In the genomic region with DNA sequence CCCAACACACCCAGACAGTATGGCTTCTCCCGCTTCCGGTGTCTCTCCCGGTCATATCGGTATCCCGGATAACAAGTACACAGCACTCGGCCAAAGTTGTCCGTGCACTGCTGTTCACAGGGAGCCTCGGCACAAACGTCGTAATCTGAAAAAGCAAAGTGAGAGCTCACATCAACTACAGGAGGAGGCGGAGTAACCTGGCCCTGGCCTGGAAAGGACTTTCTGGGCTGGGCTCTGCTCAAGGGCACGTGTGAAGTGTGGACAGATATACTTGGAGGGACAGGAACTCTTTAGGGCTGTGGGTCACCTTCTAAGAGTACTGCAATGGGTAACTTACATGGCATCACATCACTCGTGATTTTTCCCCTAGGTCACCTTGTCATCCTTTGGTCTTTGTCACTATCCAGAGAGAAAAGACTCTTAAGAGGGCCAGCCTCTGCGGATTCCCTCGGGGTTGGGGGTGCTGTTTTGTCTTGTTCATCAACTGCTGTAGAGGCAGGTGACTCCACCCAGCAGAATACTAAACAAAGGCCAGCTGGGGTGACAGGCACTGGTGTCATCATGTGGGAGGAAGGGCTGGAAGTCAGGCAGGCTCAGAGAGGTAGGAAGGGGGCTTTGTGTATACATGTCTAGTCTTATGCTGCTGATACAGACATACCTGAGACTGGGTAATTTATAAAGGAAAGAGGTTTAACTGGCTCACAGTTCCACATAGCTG, we compare ENCODE assay signal across 21 cellular contexts.
A peak's percentile ranks its signal among the peaks of the same experiment; 100 is the strongest.
DNase-seq lines count a peak whose midpoint lies in the region; ATAC-seq, FAIRE-seq and TF ChIP-seq lines count a peak whose summit lies in the region.
"Had no signal": no experiment of that assay in that cellular context is flagged by ENCODE, and none has a peak within 500 bp of the region (broad histone marks: within the 10 kb centered on the region; RNA-seq: fewer than 3 reads in every experiment).

No MANE protein-coding gene starts in this region.

- H3K36me3 ChIP-seq in bronchial epithelial cell (ENCODE audit: control insufficient read depth, insufficient read depth, low read length) (no peaks in the 10 kb centered on the region), heart right ventricle (no peaks in the 10 kb centered on the region), left lung (no peaks in the 10 kb centered on the region)
- H3K36me3 ChIP-seq: SJCRH30 had no signal

- H3K27ac ChIP-seq in heart right ventricle (peak overlapping the region; percentile 8 to 87 (median 81)), left lung (no peak overlapping the region)
- H3K27ac ChIP-seq: A549, SJCRH30 had no signal

- H3K4me1 ChIP-seq in heart right ventricle (peaks cover 0 to 30% (median 0%) of the 10 kb centered on the region in 9 donors), left lung (no peaks in the 10 kb centered on the region)
- H3K4me1 ChIP-seq: A549, SJCRH30 had no signal

- no peak overlapping the region for H3K4me3 ChIP-seq in bronchial epithelial cell (ENCODE audit: low read depth, low read length)
- H3K4me3 ChIP-seq in heart right ventricle, result no peak overlapping the region
- H3K4me3 ChIP-seq in left lung, result no peak overlapping the region
- H3K4me3 ChIP-seq: A549, MG63, SJCRH30 had no signal

- ATAC-seq in heart right ventricle (peak; percentile 67 to 94 (median 80)), left lung (peak; percentile 54), GM21447 (IDR thresholded peaks at IDR 0.05; ENCODE audit: unreplicated experiment) (no peak)
- ATAC-seq: A549, Panc1 had no signal

- in situ Hi-C loops in G401 (cut with HindIII; ENCODE audit: low sequenced_read_pairs), result no loop called here

- intact Hi-C loops in heart right ventricle (cut with DNase I), result loop anchor here in 4 of 10 donors (1.0 to 10.0 kb wide), 7 partner anchors 33 to 225 kb away; partner anchors contain the start of gene CCBE1 (in 1 of the 4)
- intact Hi-C loops in left lung (cut with DNase I), result no loop called here

- WGBS in heart right ventricle, 2 donors, result 42 to 59% methylated on average over 15 of the region's 15 CpGs

- no peaks in the 10 kb centered on the region for H3K27me3 ChIP-seq in bronchial epithelial cell (ENCODE audit: control insufficient read depth, insufficient read depth, low read length)
- no peaks in the 10 kb centered on the region for H3K27me3 ChIP-seq in heart right ventricle
- H3K27me3 ChIP-seq in left lung, result no peaks in the 10 kb centered on the region
- H3K27me3 ChIP-seq: MG63, SJCRH30 had no signal

- TF ChIP-seq CTCF in bronchial epithelial cell (IDR thresholded peaks at IDR 0.05; ENCODE audit: insufficient read depth, low read length, severe bottlenecking), result no peak
- TF ChIP-seq CTCF in heart right ventricle (IDR thresholded peaks at IDR 0.05), result no peak
- TF ChIP-seq CTCF in left lung (IDR thresholded peaks at IDR 0.05), result no peak

- FAIRE-seq in bronchial epithelial cell (lab: Jason Lieb, UNC), result peak; percentile 36
- FAIRE-seq: A549, GM19239 had no signal

- H3K9me3 ChIP-seq in heart right ventricle, result no peaks in the 10 kb centered on the region
- no peaks in the 10 kb centered on the region for H3K9me3 ChIP-seq in left lung
- H3K9me3 ChIP-seq: A549, MG63, SJCRH30 had no signal

- DNase-seq in G401 (ENCODE audit: low spot score) (peak; percentile 3), bronchial epithelial cell (ENCODE audit: low read depth) (peak; percentile 66), heart right ventricle (peak; percentile 44 to 59), left lung (no peak), NCI-H226 (no peak)
- no peak for DNase-seq in stimulated activated CD4-positive, alpha-beta T cell treated with anti-CD3 and anti-CD28 coated beads, Interleukin-2, amount 100 ng/mL, for 48 hours
- DNase-seq: DMS53; GF-D8; MG63; NCI-H1417; NCI-H1694 treated with DMSO at 0.1 percent for 48 hours; NCI-H2081 treated with DMSO at 0.1 percent for 48 hours; NCI-H2227 treated with DMSO at 0.1 percent for 48 hours; NCI-H510A treated with DMSO at 0.1 percent for 48 hours; NCI-H774; NK-92 treated with Interleukin-12 subunit alpha and Interleukin-12 subunit beta, amount 100 ng/mL, for 24 hours; SJCRH30 had no signal

Comparison
In these comparisons a context has a peak if more than half of its experiments do, and no peak if none do; other contexts are left out.
1. DNase-seq: peak in G401 (single experiment), bronchial epithelial cell (single experiment) and heart right ventricle (2 of 2); none in left lung (0 of 2), NCI-H226 (single experiment) and stimulated activated CD4-positive, alpha-beta T cell treated with anti-CD3 and anti-CD28 coated beads, Interleukin-2, amount 100 ng/mL, for 48 hours (0 of 2).
2. H3K27ac ChIP-seq: peak in heart right ventricle (10 of 10); none in left lung (0 of 2).